In genomic region chr5:134998068-134998467, GRCh38 we compare ENCODE assay signal across 8 cellular contexts. TPM values are rescaled to one million over a fixed set of nuclear protein-coding genes. Genes with fewer than 3 reads are reported as not detected.
"Had no signal": no experiment of that assay in that cellular context is flagged by ENCODE, and none has a peak within 500 bp of the region (broad histone marks: within the 10 kb centered on the region; RNA-seq: fewer than 3 reads in every experiment).

No MANE protein-coding gene starts in this region.

RNA-seq across cellular contexts. Expression of gene CATSPER3, which starts 30.4 kb away (rescaled TPM):
- total RNA-seq: ascending aorta, cardiac muscle cell had no signal

RNA-seq across cellular contexts. Expression of gene PITX1, which starts 36.0 kb away (rescaled TPM):
- total RNA-seq: activated naive CD8-positive, alpha-beta T cell treated with anti-CD3 and anti-CD28 coated beads for 36 hours; activated naive CD8-positive, alpha-beta T cell treated with anti-CD3 and anti-CD28 coated beads, Interleukin-2, amount 10 ng/mL, durations not matched to agents 7 days and 5 days; activated T-helper 17 cell treated with anti-CD3 and anti-CD28 coated beads, Interleukin-2, amount 50 U/mL, for 72 hours; body of pancreas; cardiac muscle cell; cerebellum; chondrocyte had no signal
